ENCODE assay signal across 18 cellular contexts in genomic region chr2:224016963-224017362, GRCh38. TPM values are rescaled to one million over a fixed set of nuclear protein-coding genes. Genes with fewer than 3 reads are reported as not detected.
A peak's percentile ranks its signal among the peaks of the same experiment; 100 is the strongest.
DNase-seq lines count a peak whose midpoint lies in the region; ATAC-seq and TF ChIP-seq lines count a peak whose summit lies in the region.
"Had no signal": no experiment of that assay in that cellular context is flagged by ENCODE, and none has a peak within 500 bp of the region (broad histone marks: within the 10 kb centered on the region; RNA-seq: fewer than 3 reads in every experiment).

No MANE protein-coding gene starts in this region.

- H3K9ac ChIP-seq in mammary epithelial cell (ENCODE audit: insufficient read depth, low read length) (no peak overlapping the region), mesendoderm (ENCODE audit: low read length) (no peak overlapping the region)
- H3K9ac ChIP-seq: BLaER1 had no signal

- no peaks in the 10 kb centered on the region for H3K36me3 ChIP-seq in RWPE2 (ENCODE audit: low read depth)
- peaks cover 2% of the 10 kb centered on the region for H3K36me3 ChIP-seq in mammary epithelial cell (ENCODE audit: insufficient read depth, low read length)
- peaks cover 4% of the 10 kb centered on the region for H3K36me3 ChIP-seq in mesendoderm (ENCODE audit: control insufficient read depth, insufficient read depth, low read length)
- H3K36me3 ChIP-seq: BLaER1 had no signal

- H3K4me2 ChIP-seq in mammary epithelial cell (ENCODE audit: insufficient read depth, low read depth, low read length) (peak overlapping the region; percentile 33), mesendoderm (ENCODE audit: low read length) (no peak overlapping the region)

- no peak overlapping the region for H3K23ac ChIP-seq in mesendoderm (ENCODE audit: low read length)

- DNase-seq in activated naive CD4-positive, alpha-beta T cell treated with anti-CD3 and anti-CD28 coated beads for 36 hours: peak; percentile 49
- DNase-seq in activated naive CD4-positive, alpha-beta T cell treated with Interleukin-2 at 50 U/mL for 16 hours: no peak
- DNase-seq in RWPE2 (ENCODE audit: low spot score) (no peak), mammary epithelial cell (peak; percentile 53), mesendoderm (no peak), cerebellar cortex (ENCODE audit: low spot score) (no peak), EL (no peak)
- DNase-seq in central memory CD4-positive, alpha-beta T cell: no peak
- DNase-seq: DMS79 treated with DMSO at 0.1 percent for 48 hours, MV-4-11, NCI-H1417, NCI-H2029, NCI-H2171, NCI-H446 treated with DMSO at 0.1 percent for 48 hours, OCI-M1 had no signal

- intact Hi-C loops in activated naive CD4-positive, alpha-beta T cell treated with anti-CD3 and anti-CD28 coated beads for 36 hours (cut with micrococcal nuclease): no loop called here
- intact Hi-C loops in mammary epithelial cell (cut with micrococcal nuclease): no loop called here

- TF ChIP-seq CTCF in RWPE2 (IDR thresholded peaks at IDR 0.05; ENCODE audit: poor library complexity, severe bottlenecking) (no peak), mammary epithelial cell (conservative IDR thresholded peaks at IDR 0.05 in 1 of 2, IDR thresholded peaks at IDR 0.05 in 1 of 2; ENCODE audit: extremely low read depth in 1 of 2, insufficient read depth in 1 of 2, low read depth in 1 of 2, low read length in 2 of 2) (no peak)

- H3K27ac ChIP-seq in RWPE2 (ENCODE audit: poor library complexity, severe bottlenecking) (peak overlapping the region; percentile 15), mammary epithelial cell (ENCODE audit: insufficient read depth, low read depth, low read length) (no peak overlapping the region), mesendoderm (ENCODE audit: low read depth, low read length) (no peak overlapping the region)
- H3K27ac ChIP-seq: BLaER1, RWPE1 had no signal

- no peak overlapping the region for H4K5ac ChIP-seq in mesendoderm (ENCODE audit: low read length)

- no peaks in the 10 kb centered on the region for H3K9me3 Mint-ChIP-seq in activated naive CD4-positive, alpha-beta T cell treated with anti-CD3 and anti-CD28 coated beads for 36 hours

- H2AK5ac ChIP-seq in mesendoderm (ENCODE audit: low read length): no peak overlapping the region

- peak; percentile 66 for ATAC-seq in RWPE2 (ENCODE audit: low read depth)
- ATAC-seq: K562 had no signal

- CTCF ChIA-PET in activated naive CD4-positive, alpha-beta T cell treated with anti-CD3 and anti-CD28 coated beads for 36 hours (lab: Charles Lee): interaction anchor here (1.2 to 2.6 kb wide), 3 partner anchors 24 to 56 kb away, joined by 3 to 10 read pairs (median 6); no protein-coding TSS in a partner anchor
- CTCF ChIA-PET in mammary epithelial cell (lab: Charles Lee; ENCODE audit: low non-redundant PET): interaction anchor here (0.6 kb wide), 1 partner anchor 56 kb away, joined by 4 read pairs; no protein-coding TSS in a partner anchor

- dilution Hi-C loops in mammary epithelial cell (cut with HindIII; ENCODE audit: low sequenced_read_pairs): no loop called here

- in situ Hi-C loops in mammary epithelial cell (cut with MboI; ENCODE audit: low sequenced_read_pairs in 2 of 2): no loop called here

- WGBS in mammary epithelial cell (ENCODE audit: low coverage, missing lambda C conversion rate): 93% methylated on average over 2 of the region's 3 CpGs
- WGBS in mesendoderm (ENCODE audit: extremely low coverage, insufficient coverage, low lambda C conversion rate): no CpG with 5 or more reads among the region's 3 CpGs

- H3K4me1 ChIP-seq in RWPE2 (ENCODE audit: insufficient read depth, poor library complexity, severe bottlenecking) (peaks cover 19% of the 10 kb centered on the region), mammary epithelial cell (ENCODE audit: insufficient read depth, low read length) (peaks cover 10% of the 10 kb centered on the region), mesendoderm (ENCODE audit: control insufficient read depth, low read depth, low read length) (no peaks in the 10 kb centered on the region)

- no peak overlapping the region for H3K27ac Mint-ChIP-seq in activated naive CD4-positive, alpha-beta T cell treated with anti-CD3 and anti-CD28 coated beads for 36 hours

- no peak overlapping the region for H3K4me3 Mint-ChIP-seq in activated naive CD4-positive, alpha-beta T cell treated with anti-CD3 and anti-CD28 coated beads for 36 hours

- H4K20me1 ChIP-seq in mammary epithelial cell (ENCODE audit: insufficient read depth, low read length): no peaks in the 10 kb centered on the region
- H4K20me1 ChIP-seq: BLaER1 had no signal

- no peak overlapping the region for H2AFZ ChIP-seq in mammary epithelial cell (ENCODE audit: low read depth, low read length)

- no peak overlapping the region for H2BK5ac ChIP-seq in mesendoderm (ENCODE audit: low read length)

- BruUV-seq in mammary epithelial cell (replicated peaks; lab: Mats Ljungman, UMichigan): no TSS peak

- H3K56ac ChIP-seq in mesendoderm (ENCODE audit: low read length): no peak overlapping the region

- peak overlapping the region; percentile 65 for H4K8ac ChIP-seq in mesendoderm (ENCODE audit: low read depth, low read length)

- H3K36me3 Mint-ChIP-seq in activated naive CD4-positive, alpha-beta T cell treated with anti-CD3 and anti-CD28 coated beads for 36 hours (ENCODE audit: low read depth): peaks cover 2% of the 10 kb centered on the region

- H3K4me3 ChIP-seq in RWPE2 (ENCODE audit: severe bottlenecking) (no peak overlapping the region), mammary epithelial cell (replicated peaks in 1 of 3; ENCODE audit: insufficient read depth in 1 of 3, low read depth in 2 of 3, low read length in 3 of 3) (no peak overlapping the region), mesendoderm (ENCODE audit: low read length) (no peak overlapping the region)
- H3K4me3 ChIP-seq: BLaER1, K562 had no signal

- H2BK15ac ChIP-seq in mesendoderm (replicated peaks; ENCODE audit: low read depth): no peak overlapping the region

- H3K27me3 ChIP-seq in RWPE2 (ENCODE audit: insufficient read depth, poor library complexity, severe bottlenecking) (no peaks in the 10 kb centered on the region), mammary epithelial cell (ENCODE audit: insufficient read depth, low read length) (no peaks in the 10 kb centered on the region), mesendoderm (ENCODE audit: insufficient read depth, low read length, poor library complexity) (no peaks in the 10 kb centered on the region)
- H3K27me3 ChIP-seq: BLaER1 had no signal

- peaks cover 91% of the 10 kb centered on the region for H3K79me2 ChIP-seq in mammary epithelial cell (ENCODE audit: insufficient read depth, low read length)
- peaks cover 78% of the 10 kb centered on the region for H3K79me2 ChIP-seq in mesendoderm (ENCODE audit: control insufficient read depth, insufficient read depth, low read length)

- H3K4ac ChIP-seq in mesendoderm (ENCODE audit: low read depth, low read length): no peak overlapping the region

- peaks cover 34% of the 10 kb centered on the region for H3K4me1 Mint-ChIP-seq in activated naive CD4-positive, alpha-beta T cell treated with anti-CD3 and anti-CD28 coated beads for 36 hours (ENCODE audit: low read depth)

- no peaks in the 10 kb centered on the region for H3K27me3 Mint-ChIP-seq in activated naive CD4-positive, alpha-beta T cell treated with anti-CD3 and anti-CD28 coated beads for 36 hours (ENCODE audit: low read depth)

- H3K18ac ChIP-seq in mesendoderm (ENCODE audit: low read length): no peak overlapping the region

- no peak overlapping the region for H2BK120ac ChIP-seq in mesendoderm (ENCODE audit: low read depth, low read length)

- no peaks in the 10 kb centered on the region for H3K9me3 ChIP-seq in RWPE2 (ENCODE audit: severe bottlenecking)
- H3K9me3 ChIP-seq in mammary epithelial cell (replicated peaks; ENCODE audit: insufficient read depth, low read length): no peaks in the 10 kb centered on the region
- H3K9me3 ChIP-seq: BLaER1 had no signal

- peaks cover 29% of the 10 kb centered on the region for H3K79me1 ChIP-seq in mesendoderm (ENCODE audit: low read length)

RNA-seq across cellular contexts. Expression of gene SERPINE2, which starts 22.1 kb away (rescaled TPM):
- 10 to 100 TPM; 64.6 to 69.5 TPM for total RNA-seq in activated naive CD4-positive, alpha-beta T cell treated with anti-CD3 and anti-CD28 coated beads for 36 hours
- total RNA-seq in mammary epithelial cell: 100 to 1,000 TPM; 490 to 535 TPM
- 307 TPM for polyA plus RNA-seq in mammary epithelial cell
- 235 TPM for polyA minus RNA-seq in mammary epithelial cell
- 995 TPM for polyA plus RNA-seq in mesendoderm (2013, experiment 1 of 2)
- polyA plus RNA-seq in mesendoderm (2013, experiment 2 of 2): 979 TPM

RNA-seq across cellular contexts. Expression of gene MRPL44, which starts 59.7 kb away (rescaled TPM):
- total RNA-seq in activated naive CD4-positive, alpha-beta T cell treated with anti-CD3 and anti-CD28 coated beads for 36 hours: 10 to 100 TPM; 39.1 to 41.3 TPM
- total RNA-seq in mammary epithelial cell: 10 to 100 TPM; 24.2 to 27.2 TPM
- polyA plus RNA-seq in mammary epithelial cell: 22.8 TPM
- polyA minus RNA-seq in mammary epithelial cell: 27.3 TPM
- polyA plus RNA-seq in mesendoderm (2013, experiment 1 of 2): 49.3 TPM
- polyA plus RNA-seq in mesendoderm (2013, experiment 2 of 2): 49.4 TPM

Comparison
In these comparisons a context has a peak if more than half of its experiments do, and no peak if none do; other contexts are left out.
1. DNase-seq: peak in activated naive CD4-positive, alpha-beta T cell treated with anti-CD3 and anti-CD28 coated beads for 36 hours (single experiment) and mammary epithelial cell (single experiment); none in activated naive CD4-positive, alpha-beta T cell treated with Interleukin-2 at 50 U/mL for 16 hours (single experiment), RWPE2 (single experiment), mesendoderm (single experiment), cerebellar cortex (single experiment), EL (single experiment) and central memory CD4-positive, alpha-beta T cell (single experiment).
2. RNA of gene SERPINE2, which starts 22.1 kb away (total RNA-seq): 490 to 535 TPM in mammary epithelial cell; 64.6 to 69.5 TPM in activated naive CD4-positive, alpha-beta T cell treated with anti-CD3 and anti-CD28 coated beads for 36 hours; every median in the first group is over 4 times any median in the second.